Comparison of ENCODE assay signal across 8 cellular contexts in the genomic region with DNA sequence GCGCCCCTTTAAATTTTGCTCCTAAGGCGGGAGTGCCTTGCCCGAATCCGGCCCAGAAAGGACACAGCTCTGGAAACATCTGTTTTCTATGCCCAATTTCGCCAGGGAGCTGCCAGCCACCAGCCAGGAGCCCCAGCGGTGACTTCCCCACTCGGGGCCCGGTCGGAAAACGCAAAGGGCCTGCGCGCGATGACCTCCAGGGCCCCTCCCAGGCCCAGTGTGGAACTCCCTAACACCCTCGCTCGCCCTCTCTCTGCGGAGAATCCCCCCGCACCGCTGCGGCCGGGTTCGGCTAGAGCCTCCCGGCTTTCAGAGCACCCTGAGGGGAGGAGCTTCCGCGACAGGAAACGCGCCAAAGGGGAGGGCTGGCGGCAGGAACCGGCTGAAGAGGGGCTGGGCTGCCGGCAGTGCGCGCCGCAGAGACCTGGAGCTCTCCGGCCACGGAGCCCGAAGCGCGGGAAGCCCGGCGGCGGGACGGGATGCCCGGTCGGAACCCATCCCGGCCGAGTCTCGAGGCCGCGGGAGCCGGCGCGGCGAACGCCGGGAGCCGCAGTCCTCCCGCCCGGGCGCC. TPM values are rescaled to one million over a fixed set of nuclear protein-coding genes. Genes with fewer than 3 reads are reported as not detected.
DNase-seq lines count a peak whose midpoint lies in the region; ATAC-seq and TF ChIP-seq lines count a peak whose summit lies in the region.

No MANE protein-coding gene starts in this region.

- H3K36me3 Mint-ChIP-seq in T-helper 17 cell (ENCODE audit: low read depth), result peaks cover 3% of the 10 kb centered on the region

- H3K27ac Mint-ChIP-seq in T-helper 17 cell, result peak overlapping the region; percentile 86

- H3K4me1 Mint-ChIP-seq in T-helper 17 cell, result peaks cover 6% of the 10 kb centered on the region

- H3K27me3 ChIP-seq in ascending aorta, result no peaks in the 10 kb centered on the region

- ATAC-seq in GM18498 (IDR thresholded peaks at IDR 0.05; ENCODE audit: unreplicated experiment), result peak; percentile 86
- peak; percentile 68 for ATAC-seq in HG02884 (IDR thresholded peaks at IDR 0.05; ENCODE audit: unreplicated experiment)
- ATAC-seq in T-helper 17 cell, result peak; percentile 83

- H3K36me3 ChIP-seq in ascending aorta, result no peaks in the 10 kb centered on the region

- peak overlapping the region; percentile 99 for H3K4me3 Mint-ChIP-seq in T-helper 17 cell

- peaks cover 0 to 4% of the 10 kb centered on the region in 2 donors for H3K4me1 ChIP-seq in ascending aorta

- DNase-seq in NCI-H146 treated with DMSO at 0.1 percent for 48 hours (lab: John Stamatoyannopoulos, UW; ENCODE audit: unreplicated experiment), result peak; percentile 66
- peak; percentile 61 to 76 (median 73) for DNase-seq in T-helper 17 cell
- DNase-seq in ascending aorta (ENCODE audit: low spot score in 2 of 2), result peak; percentile 22 to 84
- peak; percentile 24 to 58 for DNase-seq in hippocampal formation (lab: John Stamatoyannopoulos, UW)
- peak; percentile 92 for DNase-seq in retina
- no peak for DNase-seq in cerebellar nuclear complex (lab: John Stamatoyannopoulos, UW)

- TF ChIP-seq CTCF in ascending aorta (IDR thresholded peaks at IDR 0.05), result no peak

- H3K9me3 ChIP-seq in T-helper 17 cell (ENCODE audit: control insufficient read depth, low read length, poor library complexity, severe bottlenecking), result no peaks in the 10 kb centered on the region
- no peaks in the 10 kb centered on the region for H3K9me3 ChIP-seq in ascending aorta

- H3K27ac ChIP-seq in ascending aorta, result peak overlapping the region; percentile 20 to 73

- peak overlapping the region; percentile 60 to 93 for H3K4me3 ChIP-seq in ascending aorta

- intact Hi-C loops in ascending aorta (cut with DNase I), result no loop called here

- H3K27me3 Mint-ChIP-seq in T-helper 17 cell, result no peaks in the 10 kb centered on the region

RNA-seq across cellular contexts. Expression of gene CLSPN, which starts 0.5 kb away (rescaled TPM):
- total RNA-seq in T-helper 17 cell, result 1 to 10 TPM in 1 of 2 donors, under 1 TPM in 1; 0.90 to 1.5 TPM
- not detected for total RNA-seq in ascending aorta

RNA-seq across cellular contexts. Expression of gene AGO4, which starts 38.5 kb away (rescaled TPM):
- total RNA-seq in T-helper 17 cell, result 10 to 100 TPM; 20.7 to 23.3 TPM
- 40.4 TPM for total RNA-seq in ascending aorta

RNA-seq across cellular contexts. Expression of gene C1orf216, which starts 50.6 kb away (rescaled TPM):
- total RNA-seq in T-helper 17 cell (1 to 10 TPM; 5.7 to 9.9 TPM), ascending aorta (40.6 TPM)

Comparison
In these comparisons a context has a peak if more than half of its experiments do, and no peak if none do; other contexts are left out.
1. DNase-seq: peak in NCI-H146 treated with DMSO at 0.1 percent for 48 hours (single experiment), T-helper 17 cell (3 of 3), ascending aorta (2 of 2), hippocampal formation (2 of 2) and retina (single experiment); none in cerebellar nuclear complex (0 of 2).
2. Peak in every context shown above with its lines, with median percentiles within 50 percentile points of each other: ATAC-seq.